23 cellular contexts compared by ENCODE assay signal in genomic region chr16:28927815-28928214, GRCh38. TPM values are rescaled to one million over a fixed set of nuclear protein-coding genes. Genes with fewer than 3 reads are reported as not detected.
DNase-seq lines count a peak whose midpoint lies in the region; ATAC-seq and TF ChIP-seq lines count a peak whose summit lies in the region.
"Had no signal": no experiment of that assay in that cellular context is flagged by ENCODE, and none has a peak within 500 bp of the region (broad histone marks: within the 10 kb centered on the region; RNA-seq: fewer than 3 reads in every experiment).

No MANE protein-coding gene starts in this region.

- no peak overlapping the region for H3K14ac ChIP-seq in H9 (ENCODE audit: insufficient read depth, low read length)

- no peak overlapping the region for H3K18ac ChIP-seq in H9 (ENCODE audit: insufficient read length, low read depth, low read length)

- no peak overlapping the region for H4K8ac ChIP-seq in H9 (replicated peaks; ENCODE audit: insufficient read length, low read depth, low read length)

- H3K36me3 Mint-ChIP-seq in CD4-positive, alpha-beta T cell (ENCODE audit: low read depth) = peaks cover 29% of the 10 kb centered on the region
- H3K36me3 Mint-ChIP-seq in H9 (ENCODE audit: insufficient read depth in 1 of 3, low read depth in 3 of 3) = no peaks in the 10 kb centered on the region
- peaks cover 22% of the 10 kb centered on the region for H3K36me3 Mint-ChIP-seq in activated B cell treated with CpG ODN at 0.5 μM for 24 hours (ENCODE audit: low read depth)
- peaks cover 12 to 13% of the 10 kb centered on the region in 2 donors for H3K36me3 Mint-ChIP-seq in stimulated activated naive B cell treated with anti-CD40 and anti-IgM and Interleukin-4, amounts not matched to agents 10 μg/mL and 1 μg/mL and 100 μg/mL, for 72 hours

- peaks cover 27% of the 10 kb centered on the region for H3K4me1 Mint-ChIP-seq in CD4-positive, alpha-beta T cell (ENCODE audit: low read depth)
- peaks cover 17 to 21% of the 10 kb centered on the region in 2 experiments for H3K4me1 Mint-ChIP-seq in H9
- peaks cover 71% of the 10 kb centered on the region for H3K4me1 Mint-ChIP-seq in activated B cell treated with CpG ODN at 0.5 μM for 24 hours
- peaks cover 33 to 72% of the 10 kb centered on the region in 2 donors for H3K4me1 Mint-ChIP-seq in stimulated activated naive B cell treated with anti-CD40 and anti-IgM and Interleukin-4, amounts not matched to agents 10 μg/mL and 1 μg/mL and 100 μg/mL, for 72 hours

- H3K23me2 ChIP-seq in H9 (ENCODE audit: insufficient read length, low read depth, low read length, poor library complexity, severe bottlenecking) = peaks cover 12% of the 10 kb centered on the region

- intact Hi-C loops in CD4-positive, alpha-beta T cell (cut with DNase I, micrococcal nuclease) = loop anchor here (2.0 to 5.0 kb wide), 2 partner anchors 17 to 81 kb away; partner anchors contain the start of gene TUFM (in 1 of the 2)
- intact Hi-C loops in activated B cell treated with CpG ODN at 0.5 μM for 24 hours (cut with micrococcal nuclease) = no loop called here
- intact Hi-C loops in esophagus muscularis mucosa (cut with DNase I) = no loop called here

- H3K79me2 ChIP-seq in H9 (ENCODE audit: insufficient read depth, low read length) = no peaks in the 10 kb centered on the region

- peak overlapping the region; percentile 14 for H3K4me3 Mint-ChIP-seq in CD4-positive, alpha-beta T cell
- H3K4me3 Mint-ChIP-seq in H9 (no peak overlapping the region), activated B cell treated with CpG ODN at 0.5 μM for 24 hours (no peak overlapping the region)
- no peak overlapping the region for H3K4me3 Mint-ChIP-seq in stimulated activated naive B cell treated with anti-CD40 and anti-IgM and Interleukin-4, amounts not matched to agents 10 μg/mL and 1 μg/mL and 100 μg/mL, for 72 hours

- H2BK20ac ChIP-seq in H9 (ENCODE audit: low read depth, low read length, poor library complexity, severe bottlenecking) = no peak overlapping the region

- H2BK15ac ChIP-seq in H9 (ENCODE audit: low read depth, low read length) = no peak overlapping the region

- peak overlapping the region; percentile 18 for H3K9ac ChIP-seq in H9 (ENCODE audit: extremely low read depth, insufficient read length, low read length)

- no peak overlapping the region for H3T11ph ChIP-seq in H9 (ENCODE audit: low read length)

- no peaks in the 10 kb centered on the region for H3K79me1 ChIP-seq in H9 (ENCODE audit: insufficient read depth, low read depth, low read length, poor library complexity, severe bottlenecking)

- no peaks in the 10 kb centered on the region for H3K9me3 Mint-ChIP-seq in CD4-positive, alpha-beta T cell
- H3K9me3 Mint-ChIP-seq in H9 = no peaks in the 10 kb centered on the region
- no peaks in the 10 kb centered on the region for H3K9me3 Mint-ChIP-seq in activated B cell treated with CpG ODN at 0.5 μM for 24 hours
- no peaks in the 10 kb centered on the region for H3K9me3 Mint-ChIP-seq in stimulated activated naive B cell treated with anti-CD40 and anti-IgM and Interleukin-4, amounts not matched to agents 10 μg/mL and 1 μg/mL and 100 μg/mL, for 72 hours

- no peak overlapping the region for H2BK120ac ChIP-seq in H9 (ENCODE audit: low read depth, low read length, poor library complexity, severe bottlenecking)

- H3K27me3 ChIP-seq in CD4-positive, alpha-beta T cell (ENCODE audit: control insufficient read depth, insufficient read depth, low read length) = no peaks in the 10 kb centered on the region
- H3K27me3 ChIP-seq in H9 (ENCODE audit: insufficient read depth, low read length) = no peaks in the 10 kb centered on the region
- no peaks in the 10 kb centered on the region for H3K27me3 ChIP-seq in esophagus muscularis mucosa
- H3K27me3 ChIP-seq: MG63 had no signal

- no peak overlapping the region for H2AFZ ChIP-seq in H9 (ENCODE audit: low read length)

- no peak overlapping the region for H3K56ac ChIP-seq in H9 (ENCODE audit: insufficient read length, low read depth, low read length)

- no peaks in the 10 kb centered on the region for H4K20me1 ChIP-seq in H9 (ENCODE audit: control insufficient read depth, insufficient read depth, insufficient read length)

- POLR2A ChIA-PET in CD4-positive, alpha-beta T cell (lab: Charles Lee) = interaction anchor here (0.6 to 3.7 kb wide), 2 partner anchors 17 to 105 kb away, joined by 3 to 13 read pairs; partner anchors contain the start of gene ATXN2L
- POLR2A ChIA-PET in activated B cell treated with CpG ODN at 0.5 μM for 24 hours (lab: Charles Lee) = interaction anchor here (0.6 to 10.1 kb wide), 5 partner anchors 10 to 1165 kb away, joined by 3 to 192 read pairs (median 5); partner anchors contain the start of gene CD19

- H3K4me2 ChIP-seq in H9 (ENCODE audit: insufficient read depth, insufficient read length, low read length) = no peak overlapping the region

- no peak overlapping the region for H4K5ac ChIP-seq in H9 (ENCODE audit: insufficient read length, low read depth, low read length)

- no peak for TF ChIP-seq CTCF in CD4-positive, alpha-beta T cell (IDR thresholded peaks at IDR 0.05)
- TF ChIP-seq CTCF in H9 (conservative IDR thresholded peaks at IDR 0.05) (no peak), activated B cell treated with CpG ODN at 0.5 μM for 24 hours (IDR thresholded peaks at IDR 0.05) (no peak), esophagus muscularis mucosa (IDR thresholded peaks at IDR 0.05) (no peak)

- H3K27ac Mint-ChIP-seq in CD4-positive, alpha-beta T cell = peak overlapping the region; percentile 10
- no peak overlapping the region; a peak in 1 of 7 replicates for H3K27ac Mint-ChIP-seq in H9
- peak overlapping the region; percentile 52 for H3K27ac Mint-ChIP-seq in activated B cell treated with CpG ODN at 0.5 μM for 24 hours
- peak overlapping the region; percentile 56 for H3K27ac Mint-ChIP-seq in stimulated activated naive B cell treated with anti-CD40 and anti-IgM and Interleukin-4, amounts not matched to agents 10 μg/mL and 1 μg/mL and 100 μg/mL, for 72 hours

- ATAC-seq in CD4-positive, alpha-beta T cell (ENCODE audit: poor library complexity) = no peak
- ATAC-seq in activated B cell treated with CpG ODN at 0.5 μM for 24 hours (ENCODE audit: low read depth) = no peak
- ATAC-seq in stimulated activated naive B cell treated with anti-CD40 and anti-IgM and Interleukin-4, amounts not matched to agents 10 μg/mL and 1 μg/mL and 100 μg/mL, for 72 hours (replicated peaks) = no peak
- no peak for ATAC-seq in GM21619 (IDR thresholded peaks at IDR 0.05; ENCODE audit: unreplicated experiment)
- no peak for ATAC-seq in HG02981 (IDR thresholded peaks at IDR 0.05; ENCODE audit: unreplicated experiment)
- ATAC-seq: GM12878 had no signal

- H3K36me3 ChIP-seq in esophagus muscularis mucosa = peaks cover 0 to 2% (median 0%) of the 10 kb centered on the region in 4 donors
- H3K36me3 ChIP-seq: HAP-1 had no signal

- no peak overlapping the region for H2AK5ac ChIP-seq in H9 (ENCODE audit: insufficient read length, low read length)

- no peak for TF ChIP-seq POLR2A in esophagus muscularis mucosa (IDR thresholded peaks at IDR 0.05; ENCODE audit: low read depth)

- H3K27me3 Mint-ChIP-seq in CD4-positive, alpha-beta T cell = no peaks in the 10 kb centered on the region
- no peaks in the 10 kb centered on the region; the same call in 1 of the 2 replicates for H3K27me3 Mint-ChIP-seq in H9 (ENCODE audit: low read depth)
- H3K27me3 Mint-ChIP-seq in activated B cell treated with CpG ODN at 0.5 μM for 24 hours = no peaks in the 10 kb centered on the region
- H3K27me3 Mint-ChIP-seq in stimulated activated naive B cell treated with anti-CD40 and anti-IgM and Interleukin-4, amounts not matched to agents 10 μg/mL and 1 μg/mL and 100 μg/mL, for 72 hours = no peaks in the 10 kb centered on the region

- H4K91ac ChIP-seq in H9 (ENCODE audit: insufficient read length, low read depth, low read length) = no peak overlapping the region

- H2BK5ac ChIP-seq in H9 (ENCODE audit: insufficient read length, low read length) = no peak overlapping the region

- H3K23ac ChIP-seq in H9 (ENCODE audit: insufficient read length, low read depth, low read length) = no peak overlapping the region

- no peak overlapping the region for H3K4ac ChIP-seq in H9 (ENCODE audit: low read depth, low read length)

- WGBS in H9 (ENCODE audit: extremely low coverage, insufficient read length, low lambda C conversion rate) = no CpG with 5 or more reads among the region's 1 CpG
- 84% methylated on average over 1 of the region's 1 CpG for WGBS in esophagus muscularis mucosa

- no peak overlapping the region for H2BK12ac ChIP-seq in H9 (ENCODE audit: insufficient read length, low read depth, low read length)

- DNase-seq in CD4-positive, alpha-beta T cell = no peak
- DNase-seq in H9 (no peak), activated B cell treated with CpG ODN at 0.5 μM for 24 hours (no peak), esophagus muscularis mucosa (ENCODE audit: extremely low spot score) (no peak)
- DNase-seq in stimulated activated naive B cell treated with anti-CD40 and anti-IgM and Interleukin-4, amounts not matched to agents 10 μg/mL and 1 μg/mL and 100 μg/mL, for 72 hours = no peak
- DNase-seq: C1 segment of cervical spinal cord, DMS53, MG63, NCI-H1417, NCI-H1694 treated with DMSO at 0.1 percent for 48 hours, NCI-H2081 treated with DMSO at 0.1 percent for 48 hours, NCI-H2171 treated with DMSO at 0.1 percent for 48 hours, NCI-H526 treated with DMSO at 0.1 percent for 48 hours, SHP77 treated with DMSO at 0.1 percent for 48 hours, SW 1271 had no signal

- H3K27ac ChIP-seq in CD4-positive, alpha-beta T cell (ENCODE audit: low read depth, low read length) = no peak overlapping the region
- H3K27ac ChIP-seq in H9 (ENCODE audit: insufficient read length, low read depth, low read length) = no peak overlapping the region
- no peak overlapping the region for H3K27ac ChIP-seq in esophagus muscularis mucosa (replicated peaks in 1 of 4)
- H3K27ac ChIP-seq: HL-60, RWPE1, SK-N-MC had no signal

- H3K4me1 ChIP-seq in H9 (ENCODE audit: insufficient read depth, low read length) (no peaks in the 10 kb centered on the region), esophagus muscularis mucosa (peaks cover 5 to 18% (median 13%) of the 10 kb centered on the region in 4 donors)
- H3K4me1 ChIP-seq: HAP-1 had no signal

- no peak for TF ChIP-seq EP300 in esophagus muscularis mucosa (IDR thresholded peaks at IDR 0.05)

- CTCF ChIA-PET in CD4-positive, alpha-beta T cell (lab: Charles Lee) = interaction anchor here (0.8 to 8.3 kb wide), 2 partner anchors 17 to 57 kb away, joined by 3 to 34 read pairs; partner anchors contain the start of gene LAT
- CTCF ChIA-PET in activated B cell treated with CpG ODN at 0.5 μM for 24 hours (lab: Charles Lee) = no interaction called here

- no peaks in the 10 kb centered on the region for H3K9me3 ChIP-seq in CD4-positive, alpha-beta T cell (ENCODE audit: control insufficient read depth, low read length)
- H3K9me3 ChIP-seq in H9 (ENCODE audit: control insufficient read depth, low read depth, low read length) (no peaks in the 10 kb centered on the region), esophagus muscularis mucosa (no peaks in the 10 kb centered on the region)
- H3K9me3 ChIP-seq: HAP-1, MG63 had no signal

- no peak overlapping the region for H3K4me3 ChIP-seq in esophagus muscularis mucosa
- H3K4me3 ChIP-seq: GM12878, HAP-1, MG63, SK-N-MC had no signal

RNA-seq across cellular contexts. Expression of gene RABEP2, which starts 2.8 kb away (rescaled TPM):
- total RNA-seq in CD4-positive, alpha-beta T cell = 10 to 100 TPM; 23.3 to 23.4 TPM
- total RNA-seq in H9 (2021) (14.4 and 17.5 TPM in 2 replicates), activated B cell treated with CpG ODN at 0.5 μM for 24 hours (93.5 and 110 TPM in 2 replicates), esophagus muscularis mucosa (10 to 100 TPM; 15.0 to 27.2 (median 16.7) TPM)

RNA-seq across cellular contexts. Expression of gene CD19, which starts 4.0 kb away (rescaled TPM):
- total RNA-seq in CD4-positive, alpha-beta T cell = under 1 TPM; 0.14 to 0.27 TPM
- total RNA-seq in H9 (2021) (0.50 and 1.4 TPM in 2 replicates), activated B cell treated with CpG ODN at 0.5 μM for 24 hours (295 and 316 TPM in 2 replicates), esophagus muscularis mucosa (under 1 TPM in 1 of 4 donors, not detected in 3; 0.66 TPM)
- total RNA-seq: HT1080 had no signal

RNA-seq across cellular contexts. Expression of gene NFATC2IP, which starts 22.9 kb away (rescaled TPM):
- total RNA-seq in CD4-positive, alpha-beta T cell = 10 to 100 TPM; 47.4 to 51.0 TPM
- 68.8 and 73.8 TPM in 2 replicates for total RNA-seq in H9 (2021)
- 62.9 and 85.7 TPM in 2 replicates for total RNA-seq in activated B cell treated with CpG ODN at 0.5 μM for 24 hours
- 10 to 100 TPM; 15.6 to 30.3 (median 20.3) TPM for total RNA-seq in esophagus muscularis mucosa

RNA-seq across cellular contexts. Expression of gene SPNS1, which starts 46.8 kb away (rescaled TPM):
- 10 to 100 TPM; 24.4 to 28.1 TPM for total RNA-seq in CD4-positive, alpha-beta T cell
- total RNA-seq in H9 (2021) (38.6 and 40.2 TPM in 2 replicates), activated B cell treated with CpG ODN at 0.5 μM for 24 hours (26.6 and 29.2 TPM in 2 replicates), esophagus muscularis mucosa (10 to 100 TPM; 12.9 to 36.0 (median 21.8) TPM)

RNA-seq across cellular contexts. Expression of gene ATP2A1, which starts 49.5 kb away (rescaled TPM):
- total RNA-seq in CD4-positive, alpha-beta T cell = under 1 TPM; 0.56 to 0.77 TPM
- 3.9 and 4.6 TPM in 2 replicates for total RNA-seq in H9 (2021)
- 0.71 and 1.0 TPM in 2 replicates for total RNA-seq in activated B cell treated with CpG ODN at 0.5 μM for 24 hours
- under 1 TPM in 1 of 4 donors, not detected in 3; 0.86 TPM for total RNA-seq in esophagus muscularis mucosa
- total RNA-seq: HT1080 had no signal

Comparison
In these comparisons a context has a peak if more than half of its experiments do, and no peak if none do; other contexts are left out.
1. H3K27ac Mint-ChIP-seq: peak in CD4-positive, alpha-beta T cell (single experiment), activated B cell treated with CpG ODN at 0.5 μM for 24 hours (single experiment) and stimulated activated naive B cell treated with anti-CD40 and anti-IgM and Interleukin-4, amounts not matched to agents 10 μg/mL and 1 μg/mL and 100 μg/mL, for 72 hours (single experiment); none in H9 (0 of 3).
2. RNA of gene CD19, which starts 4.0 kb away (total RNA-seq): 295 to 316 TPM in activated B cell treated with CpG ODN at 0.5 μM for 24 hours; 0.50 to 1.4 TPM in H9, 0.14 to 0.27 TPM in CD4-positive, alpha-beta T cell and 0.66 TPM in esophagus muscularis mucosa; every median in the first group is over 100 times any median in the second.
3. intact Hi-C loops: an anchor here in CD4-positive, alpha-beta T cell (2.0 to 5.0 kb wide); none called in activated B cell treated with CpG ODN at 0.5 μM for 24 hours and esophagus muscularis mucosa.